ENCODE assay signal across 8 cellular contexts in genomic region chr6:52304917-52305316, GRCh38. TPM values are rescaled to one million over a fixed set of nuclear protein-coding genes. Genes with fewer than 3 reads are reported as not detected.
A peak's percentile ranks its signal among the peaks of the same experiment; 100 is the strongest.
DNase-seq lines count a peak whose midpoint lies in the region; ATAC-seq and TF ChIP-seq lines count a peak whose summit lies in the region.

No MANE protein-coding gene starts in this region.

- peak overlapping the region; percentile 59 to 84 (median 66) for H3K4me3 Mint-ChIP-seq in CD4-positive, CD25-positive, alpha-beta regulatory T cell
- peak overlapping the region; percentile 38 to 84 (median 74) for H3K4me3 Mint-ChIP-seq in naive thymus-derived CD4-positive, alpha-beta T cell

- H3K4me1 ChIP-seq in CD4-positive, CD25-positive, alpha-beta regulatory T cell (ENCODE audit: control insufficient read depth, insufficient read depth, low read length, poor library complexity, severe bottlenecking): peaks cover 49% of the 10 kb centered on the region
- H3K4me1 ChIP-seq in naive thymus-derived CD4-positive, alpha-beta T cell (ENCODE audit: control insufficient read depth in 2 of 2, insufficient read depth in 2 of 2, low read length in 2 of 2): peaks cover 53 to 68% of the 10 kb centered on the region in 2 donors

- no peaks in the 10 kb centered on the region for H3K27me3 Mint-ChIP-seq in CD4-positive, CD25-positive, alpha-beta regulatory T cell
- H3K27me3 Mint-ChIP-seq in naive thymus-derived CD4-positive, alpha-beta T cell: no peaks in the 10 kb centered on the region

- intact Hi-C loops in naive thymus-derived CD4-positive, alpha-beta T cell (cut with micrococcal nuclease): loop anchor here (1.0 to 10.0 kb wide), 6 partner anchors 8 to 1040 kb away; partner anchors contain the start of gene ELOVL5 (in 1 of the 2)

- peak overlapping the region; percentile 65 for H3K27ac ChIP-seq in CD4-positive, CD25-positive, alpha-beta regulatory T cell (ENCODE audit: insufficient read depth, low read length, poor library complexity, severe bottlenecking)
- H3K27ac ChIP-seq in naive thymus-derived CD4-positive, alpha-beta T cell (ENCODE audit: low read depth, low read length): peak overlapping the region; percentile 64

- CTCF ChIA-PET in naive thymus-derived CD4-positive, alpha-beta T cell (lab: Charles Lee): interaction anchor here (0.6 to 6.5 kb wide), 5 partner anchors 19 to 95 kb away, joined by 3 to 46 read pairs (median 4); partner anchors contain the start of genes MCM3 and PAQR8

- peaks cover 25 to 74% (median 50%) of the 10 kb centered on the region in 4 donors for H3K4me1 Mint-ChIP-seq in CD4-positive, CD25-positive, alpha-beta regulatory T cell
- H3K4me1 Mint-ChIP-seq in naive thymus-derived CD4-positive, alpha-beta T cell: peaks cover 46 to 88% (median 77%) of the 10 kb centered on the region in 7 donors

- peak in 1 of 3 donors; percentile 32 for DNase-seq in CD4-positive, CD25-positive, alpha-beta regulatory T cell
- DNase-seq in choroid plexus epithelial cell (ENCODE audit: low read depth) (peak; percentile 64), cerebellar nuclear complex (lab: John Stamatoyannopoulos, UW) (no peak), dermis blood vessel endothelial cell (no peak)
- peak in 1 of 9 donors; percentile 5 for DNase-seq in naive thymus-derived CD4-positive, alpha-beta T cell
- DNase-seq in activated CD4-positive, alpha-beta T cell treated with anti-CD3 and anti-CD28 coated beads, Interleukin-2, amount 50 U/mL, for 1 hour: no peak

- H3K9me3 ChIP-seq in CD4-positive, CD25-positive, alpha-beta regulatory T cell (ENCODE audit: control insufficient read depth in 2 of 2, low read length in 2 of 2): no peaks in the 10 kb centered on the region
- H3K9me3 ChIP-seq in naive thymus-derived CD4-positive, alpha-beta T cell (ENCODE audit: control insufficient read depth in 2 of 3, low read length in 3 of 3): no peaks in the 10 kb centered on the region

- POLR2A ChIA-PET in naive thymus-derived CD4-positive, alpha-beta T cell (lab: Charles Lee): interaction anchor here (0.6 to 1.5 kb wide), 7 partner anchors 11 to 115 kb away, joined by 3 to 16 read pairs (median 3); partner anchors contain the start of gene PAQR8

- no peaks in the 10 kb centered on the region for H3K36me3 ChIP-seq in CD4-positive, CD25-positive, alpha-beta regulatory T cell (ENCODE audit: control insufficient read depth, insufficient read depth, low read length)
- H3K36me3 ChIP-seq in naive thymus-derived CD4-positive, alpha-beta T cell (ENCODE audit: control insufficient read depth in 2 of 3, insufficient read depth in 3 of 3, low read length in 3 of 3): no peaks in the 10 kb centered on the region

- TF ChIP-seq CTCF in choroid plexus epithelial cell (conservative IDR thresholded peaks at IDR 0.05; ENCODE audit: low read depth, low read length): no peak

- peak in 1 of 2 donors; percentile 22 for ATAC-seq in CD4-positive, CD25-positive, alpha-beta regulatory T cell (ENCODE audit: low read depth in 2 of 2)
- peak; percentile 57 for ATAC-seq in GM19438 (IDR thresholded peaks at IDR 0.05; ENCODE audit: low read depth, unreplicated experiment)
- ATAC-seq in HG03520 (IDR thresholded peaks at IDR 0.05; ENCODE audit: unreplicated experiment): peak; percentile 53
- peak; percentile 62 for ATAC-seq in naive thymus-derived CD4-positive, alpha-beta T cell

- H3K36me3 Mint-ChIP-seq in CD4-positive, CD25-positive, alpha-beta regulatory T cell: no peaks in the 10 kb centered on the region
- peaks cover 0 to 15% (median 0%) of the 10 kb centered on the region in 5 donors for H3K36me3 Mint-ChIP-seq in naive thymus-derived CD4-positive, alpha-beta T cell

- peak overlapping the region; percentile 57 for H3K4me3 ChIP-seq in CD4-positive, CD25-positive, alpha-beta regulatory T cell (ENCODE audit: low read depth, low read length)
- H3K4me3 ChIP-seq in choroid plexus epithelial cell (ENCODE audit: low read depth, low read length): no peak overlapping the region
- peak overlapping the region; percentile 20 for H3K4me3 ChIP-seq in naive thymus-derived CD4-positive, alpha-beta T cell (ENCODE audit: low read length)

- H3K9me3 Mint-ChIP-seq in CD4-positive, CD25-positive, alpha-beta regulatory T cell: no peaks in the 10 kb centered on the region
- H3K9me3 Mint-ChIP-seq in naive thymus-derived CD4-positive, alpha-beta T cell: peaks cover 0 to 9% (median 3%) of the 10 kb centered on the region in 11 donors

- no peaks in the 10 kb centered on the region for H3K27me3 ChIP-seq in CD4-positive, CD25-positive, alpha-beta regulatory T cell (ENCODE audit: control insufficient read depth, insufficient read depth, low read length)
- H3K27me3 ChIP-seq in naive thymus-derived CD4-positive, alpha-beta T cell (ENCODE audit: control insufficient read depth in 2 of 2, insufficient read depth in 2 of 2, low read length in 2 of 2): no peaks in the 10 kb centered on the region

- H3K27ac Mint-ChIP-seq in CD4-positive, CD25-positive, alpha-beta regulatory T cell: peak overlapping the region; percentile 87 to 93 (median 90)
- peak overlapping the region; percentile 68 to 98 (median 96) for H3K27ac Mint-ChIP-seq in naive thymus-derived CD4-positive, alpha-beta T cell

RNA-seq across cellular contexts. Expression of gene MCM3, which starts 20.4 kb away (rescaled TPM):
- 24.5 TPM for total RNA-seq in CD4-positive, CD25-positive, alpha-beta regulatory T cell
- polyA plus RNA-seq in CD4-positive, CD25-positive, alpha-beta regulatory T cell: 10 to 100 TPM; 60.6 to 67.8 (median 62.0) TPM
- 100 to 1,000 TPM in 1 of 5 experiments, 10 to 100 TPM in 4; 20.3 to 157 (median 45.2) TPM for total RNA-seq in naive thymus-derived CD4-positive, alpha-beta T cell
- 10 to 100 TPM; 51.6 to 70.5 TPM for polyA plus RNA-seq in naive thymus-derived CD4-positive, alpha-beta T cell
- total RNA-seq in dermis blood vessel endothelial cell: 78.8 and 117 TPM in 2 replicates

RNA-seq across cellular contexts. Expression of gene PAQR8, which starts 57.0 kb away (rescaled TPM):
- 5.4 TPM for total RNA-seq in CD4-positive, CD25-positive, alpha-beta regulatory T cell
- 10 to 100 TPM in 3 of 4 donors, 1 to 10 TPM in 1; 8.6 to 18.5 (median 15.5) TPM for polyA plus RNA-seq in CD4-positive, CD25-positive, alpha-beta regulatory T cell
- total RNA-seq in naive thymus-derived CD4-positive, alpha-beta T cell: 10 to 100 TPM in 3 of 5 experiments, 1 to 10 TPM in 2; 7.5 to 46.2 (median 21.6) TPM
- polyA plus RNA-seq in naive thymus-derived CD4-positive, alpha-beta T cell: 10 to 100 TPM; 32.1 to 39.2 TPM
- total RNA-seq in dermis blood vessel endothelial cell: 12.4 and 19.4 TPM in 2 replicates
